ENCODE assay signal across 16 cellular contexts in genomic region chr7:133735222-133735621, GRCh38.
"Had no signal": no experiment of that assay in that cellular context is flagged by ENCODE, and none has a peak within 500 bp of the region (broad histone marks: within the 10 kb centered on the region; RNA-seq: fewer than 3 reads in every experiment).

No MANE protein-coding gene starts in this region.

- H3K27me3 ChIP-seq: cardiac muscle cell, colonic mucosa, foreskin keratinocyte, upper lobe of left lung had no signal

- H3K4me1 ChIP-seq: colonic mucosa, foreskin keratinocyte, left ventricle myocardium inferior, upper lobe of left lung had no signal

- H3K9me3 ChIP-seq: colonic mucosa, left ventricle myocardium inferior, upper lobe of left lung had no signal

- H3K4me3 ChIP-seq: cardiac muscle cell, colonic mucosa, left ventricle myocardium inferior, upper lobe of left lung had no signal

- H3K36me3 ChIP-seq: cardiac muscle cell, colonic mucosa, left ventricle myocardium inferior, upper lobe of left lung had no signal

- DNase-seq: activated CD4-positive, alpha-beta T cell treated with anti-CD3 and anti-CD28 coated beads for 4 hours; activated CD8-positive, alpha-beta memory T cell treated with anti-CD3 and anti-CD28 coated beads, Interleukin-2, amount 50 U/mL, for 4 hours; activated CD8-positive, alpha-beta T cell treated with anti-CD3 and anti-CD28 coated beads for 36 hours; activated gamma-delta T cell treated with Interleukin-2 at 50 U/mL for 16 hours; activated naive CD8-positive, alpha-beta T cell treated with anti-CD3 and anti-CD28 coated beads, Interleukin-2, amount 10 ng/mL, durations not matched to agents 7 days and 5 days; activated T-cell treated with anti-CD3 and anti-CD28 coated beads, Interleukin-2, amount 50 U/mL, for 72 hours; aorta; colonic mucosa; effector CD4-positive, alpha-beta T cell; head of caudate nucleus; left ventricle myocardium inferior; mesendoderm; stimulated activated CD4-positive, alpha-beta T cell treated with anti-CD3 and anti-CD28 coated beads, Interleukin-2, amount 100 ng/mL, for 48 hours; upper lobe of left lung had no signal

- H3K27ac ChIP-seq: cardiac muscle cell, colonic mucosa, foreskin keratinocyte, left ventricle myocardium inferior, upper lobe of left lung had no signal

- ATAC-seq: activated CD8-positive, alpha-beta T cell treated with anti-CD3 and anti-CD28 coated beads for 36 hours; activated T-cell treated with anti-CD3 and anti-CD28 coated beads, Interleukin-2, amount 50 U/mL, for 72 hours; foreskin keratinocyte had no signal
